ENCODE assay signal across 8 cellular contexts in the genomic region with DNA sequence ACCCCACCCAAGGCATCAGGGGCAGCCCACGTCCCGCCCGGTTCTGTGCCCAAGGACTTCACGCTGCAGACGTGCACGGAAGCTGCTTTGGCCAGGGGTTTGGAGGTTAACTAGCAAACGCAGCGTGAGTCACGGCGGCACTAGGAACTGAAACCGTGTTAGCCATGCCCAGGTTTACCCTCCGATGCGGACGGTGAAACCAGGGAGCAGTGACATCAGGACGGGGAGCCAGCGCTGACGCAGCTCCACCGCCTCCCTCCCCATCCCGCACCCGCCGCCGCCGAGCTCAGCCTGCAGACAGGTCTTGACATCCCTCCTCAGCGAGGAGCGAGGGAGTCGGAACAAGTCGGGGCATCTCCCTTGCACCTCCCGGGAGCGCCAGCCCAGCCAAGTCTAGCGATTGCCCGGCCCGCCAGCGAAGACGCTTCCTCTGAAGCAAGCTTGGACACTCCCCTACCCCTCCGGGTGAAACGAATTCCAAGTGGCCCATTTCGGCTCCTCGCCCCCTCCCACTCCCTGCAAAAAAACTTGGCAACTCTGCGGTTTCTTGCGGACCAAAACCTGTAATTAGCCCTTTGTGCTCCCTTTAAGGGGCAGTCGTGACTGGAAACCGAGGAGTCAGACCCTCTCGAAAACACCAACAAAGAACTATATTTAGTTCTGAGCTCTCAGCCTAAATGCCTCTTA. TPM values are rescaled to one million over a fixed set of nuclear protein-coding genes. Genes with fewer than 3 reads are reported as not detected.
DNase-seq lines count a peak whose midpoint lies in the region; ATAC-seq, FAIRE-seq and TF ChIP-seq lines count a peak whose summit lies in the region.

No MANE protein-coding gene starts in this region.

- FAIRE-seq in GM12892 (lab: Jason Lieb, UNC): peak; percentile 81

- peaks cover 5% of the 10 kb centered on the region for H3K27me3 Mint-ChIP-seq in HFFc6 (ENCODE audit: insufficient read depth)
- H3K27me3 Mint-ChIP-seq in chondrocyte (ENCODE audit: low read depth): no peaks in the 10 kb centered on the region

- H3K4me1 Mint-ChIP-seq in HFFc6 (ENCODE audit: low read depth): peaks cover 30% of the 10 kb centered on the region
- peaks cover 31% of the 10 kb centered on the region for H3K4me1 Mint-ChIP-seq in chondrocyte (ENCODE audit: low read depth)

- peak; percentile 25 to 27 for ATAC-seq in activated CD4-positive, CD25-positive, alpha-beta regulatory T cell treated with anti-CD3 and anti-CD28 coated beads, Interleukin-2, amount 50 U/mL, for 24 hours

- no peaks in the 10 kb centered on the region for H3K9me3 Mint-ChIP-seq in HFFc6
- H3K9me3 Mint-ChIP-seq in chondrocyte (ENCODE audit: low read depth): no peaks in the 10 kb centered on the region

- H3K27ac Mint-ChIP-seq in HFFc6 (peak overlapping the region; percentile 96), chondrocyte (ENCODE audit: unreplicated experiment) (peak overlapping the region; percentile 98)

- no peak for TF ChIP-seq CTCF in HFFc6 (IDR thresholded peaks at IDR 0.05)
- TF ChIP-seq CTCF in chondrocyte (IDR thresholded peaks at IDR 0.05): no peak

- H3K36me3 Mint-ChIP-seq in HFFc6 (ENCODE audit: low read depth): peaks cover 31% of the 10 kb centered on the region
- no peaks in the 10 kb centered on the region for H3K36me3 Mint-ChIP-seq in chondrocyte (ENCODE audit: low read depth)

- TF ChIP-seq POLR2A in GM12892 (IDR thresholded peaks at IDR 0.05; ENCODE audit: low read depth, low read length): 0 out of 2 replicates have a peak, but pooled peaks have one; percentile 67

- H3K4me3 Mint-ChIP-seq in HFFc6 (peak overlapping the region; percentile 99), chondrocyte (ENCODE audit: unreplicated experiment) (peak overlapping the region; percentile 96)

- peak; percentile 55 for DNase-seq in GM12892 (ENCODE audit: insufficient read length)
- DNase-seq in HFFc6: peak; percentile 89
- DNase-seq in NAMALWA (ENCODE audit: low spot score): peak; percentile 90
- DNase-seq in chondrocyte (ENCODE audit: low spot score): peak; percentile 97
- DNase-seq in kidney tubule cell (ENCODE audit: low spot score): peak; percentile 98
- DNase-seq in stimulated activated CD4-positive, alpha-beta T cell treated with anti-CD3 and anti-CD28 coated beads, Interleukin-1b, Interleukin-23, amount 100 ng/mL, for 24 hours (ENCODE audit: low read depth in 4 of 4, low spot score in 1 of 4): peak; percentile 47 to 68 (median 54)
- DNase-seq in superior temporal gyrus (ENCODE audit: extremely low spot score): no peak

RNA-seq across cellular contexts. Expression of gene RAP2B, which starts 1.4 kb away (rescaled TPM):
- polyA plus RNA-seq in GM12892 (2012; ENCODE audit: missing spikeins): 4.0 TPM
- 10 to 100 TPM; 13.3 to 20.9 (median 18.6) TPM for total RNA-seq in HFFc6 (2021; fragmentation: NEBNext Ultra II Directional; extraction: Animal tissue kit (Norgen Biotek cat#: 25700))
- total RNA-seq in chondrocyte: 10.6 to 12.3 TPM (median 11.0 TPM) in 3 replicates
